ENCODE assay signal across 10 cellular contexts in genomic region chr11:68273056-68273738, GRCh38. TPM values are rescaled to one million over a fixed set of nuclear protein-coding genes. Genes with fewer than 3 reads are reported as not detected.
DNase-seq lines count a peak whose midpoint lies in the region; ATAC-seq, FAIRE-seq and TF ChIP-seq lines count a peak whose summit lies in the region.
"Had no signal": no experiment of that assay in that cellular context is flagged by ENCODE, and none has a peak within 500 bp of the region (broad histone marks: within the 10 kb centered on the region; RNA-seq: fewer than 3 reads in every experiment).

No MANE protein-coding gene starts in this region.

- H3K4me2 ChIP-seq in HepG2 (ENCODE audit: low read depth, low read length), result peak overlapping the region; percentile 84

- peak overlapping the region; percentile 84 to 98 (median 95) for H3K4me3 Mint-ChIP-seq in T-cell

- TF ChIP-seq CTCF in right atrium auricular region (IDR thresholded peaks at IDR 0.05), result no peak
- no peak for TF ChIP-seq CTCF in HepG2 (CRISPR knock-in tag; IDR thresholded peaks at IDR 0.05)

- CTCF ChIA-PET in T-cell (lab: Charles Lee), result no interaction called here
- CTCF ChIA-PET in HepG2 (lab: Yijun Ruan, JAX; ENCODE audit: low intra/inter-chr PET ratio, low total read pairs), result no interaction called here

- DNase-seq in right atrium auricular region (ENCODE audit: low spot score) (no peak), Right ventricle myocardium inferior (ENCODE audit: missing footprints) (no peak), T-cell (no peak), HepG2 (ENCODE audit: low spot score) (no peak), HuH-7.5 (ENCODE audit: low spot score) (no peak), pons (ENCODE audit: low spot score) (no peak), erythroblast (lab: John Stamatoyannopoulos, UW) (no peak)
- DNase-seq: aorta, NCI-H187 had no signal

- no peaks in the 10 kb centered on the region for H3K36me3 Mint-ChIP-seq in T-cell

- H3K36me3 ChIP-seq in right atrium auricular region (no peaks in the 10 kb centered on the region), HepG2 (replicated peaks in 1 of 2; ENCODE audit: control insufficient read depth in 1 of 2, insufficient read depth in 2 of 2, low read length in 2 of 2) (peaks cover 0 to 11% of the 10 kb centered on the region in 2 experiments; a peak in 2 of 5 replicates)

- H3K27me3 Mint-ChIP-seq in T-cell, result no peaks in the 10 kb centered on the region

- TF ChIP-seq EP300 in HepG2 (IDR thresholded peaks at IDR 0.05; ENCODE audit: low read depth in 2 of 2, low read length in 2 of 2) (no peak), HepG2 (CRISPR knock-in tag; IDR thresholded peaks at IDR 0.05; ENCODE audit: borderline replicate concordance) (no peak)

- BruUV-seq in HepG2 (replicated peaks; lab: Mats Ljungman, UMichigan), result no TSS peak

- intact Hi-C loops in Right ventricle myocardium inferior (cut with DNase I), result loop anchor here (2.0 to 5.0 kb wide), 2 partner anchors 24 to 109 kb away; no protein-coding TSS in a partner anchor
- intact Hi-C loops in HepG2 (cut with micrococcal nuclease; ENCODE audit: unreplicated experiment), result no loop called here

- peaks cover 29 to 39% (median 39%) of the 10 kb centered on the region in 3 donors for H3K4me1 Mint-ChIP-seq in T-cell

- no peak overlapping the region for H3K27ac Mint-ChIP-seq in T-cell

- POLR2A ChIA-PET in T-cell (lab: Charles Lee) (interaction anchor here in 1 of 2 donors (0.6 kb wide), 1 partner anchor 15 kb away, joined by 3 read pairs; no protein-coding TSS in a partner anchor), HepG2 (lab: Yijun Ruan, JAX) (interaction anchor here (1.4 to 6.4 kb wide), 8 partner anchors 15 to 187 kb away, joined by 3 to 220 read pairs (median 10); partner anchors contain the start of gene PPP6R3)

- H3K27me3 ChIP-seq in right atrium auricular region, result no peaks in the 10 kb centered on the region
- H3K27me3 ChIP-seq in HepG2 (ENCODE audit: control insufficient read depth in 1 of 2, insufficient read depth in 2 of 2, low read length in 2 of 2), result no peaks in the 10 kb centered on the region; a peak in 1 of 5 replicates

- H3K4me1 ChIP-seq in right atrium auricular region (peaks cover 0 to 31% of the 10 kb centered on the region in 2 donors), HepG2 (ENCODE audit: insufficient read depth, low read length) (peaks cover 66% of the 10 kb centered on the region)

- H3K9me3 ChIP-seq in right atrium auricular region (no peaks in the 10 kb centered on the region), HepG2 (ENCODE audit: low read length) (no peaks in the 10 kb centered on the region)

- no peaks in the 10 kb centered on the region for H3K9me3 Mint-ChIP-seq in T-cell

- H3K27ac ChIP-seq in right atrium auricular region (peak overlapping the region; percentile 95 to 97), HepG2 (ENCODE audit: extremely low read length, insufficient read depth, low read length) (no peak overlapping the region)

- H3K4me3 ChIP-seq in right atrium auricular region (no peak overlapping the region), HepG2 (replicated peaks in 1 of 3; ENCODE audit: insufficient read depth in 1 of 3, low read depth in 2 of 3, low read length in 3 of 3) (peak overlapping the region in 2 of 3 experiments; percentile 6 to 98; a peak in 2 of 6 replicates)

- peaks cover 5% of the 10 kb centered on the region; the same call in 1 of the 2 replicates for H4K20me1 ChIP-seq in HepG2 (ENCODE audit: insufficient read depth, low read length)

- in situ Hi-C loops in HepG2 (cut with HindIII; ENCODE audit: extremely low pct_ligation_motif_present, low pct_unique_long_range_greater_than_20kb), result no loop called here

- TF ChIP-seq POLR2A in HepG2 (IDR thresholded peaks at IDR 0.05; ENCODE audit: insufficient read depth in 1 of 2, low read depth in 2 of 2, low read length in 2 of 2) (no peak), erythroblast (IDR thresholded peaks at IDR 0.05; ENCODE audit: low read length) (no peak)

- peak overlapping the region; percentile 96; the same call in 1 of the 2 replicates for H3K9ac ChIP-seq in HepG2 (ENCODE audit: insufficient read depth, low read depth, low read length)

- no peak overlapping the region for H2AFZ ChIP-seq in HepG2 (ENCODE audit: low read length)

- no peak for FAIRE-seq in HepG2 (lab: Jason Lieb, UNC)

- peaks cover 37% of the 10 kb centered on the region for H3K79me2 ChIP-seq in HepG2 (ENCODE audit: insufficient read depth, low read length)

- WGBS in HepG2 (ENCODE audit: low lambda C conversion rate), result 96% methylated on average over 20 of the region's 20 CpGs

- no peak for TF ChIP-seq RAD21 in HepG2 (CRISPR knock-in tag; IDR thresholded peaks at IDR 0.05)

- ATAC-seq in Right ventricle myocardium inferior (no peak), T-cell (replicated peaks in 1 of 4) (no peak), HepG2 (no peak), GM19455 (IDR thresholded peaks at IDR 0.05; ENCODE audit: unreplicated experiment) (no peak)

TF ChIP-seq in HepG2, 621 proteins besides CTCF, POLR2A, EP300 and RAD21 (continues in another document):
- TF ChIP-seq MEIS1 (CRISPR knock-in tag; IDR thresholded peaks at IDR 0.05; ENCODE audit: borderline replicate concordance), result no peak
- no peak for TF ChIP-seq SUZ12 (IDR thresholded peaks at IDR 0.05; ENCODE audit: low read depth, low read length)
- 0 out of 2 replicates have a peak, but pooled peaks have one; percentile 29 for TF ChIP-seq HDAC1 (CRISPR knock-in tag; IDR thresholded peaks at IDR 0.05)

RNA-seq across cellular contexts. Expression of gene C11orf24, which starts 1.4 kb away (rescaled TPM):
- total RNA-seq in right atrium auricular region (10 to 100 TPM; 20.4 to 21.3 TPM), Right ventricle myocardium inferior (29.4 TPM), T-cell (10 to 100 TPM in 4 of 5 donors, 1 to 10 TPM in 1; 9.5 to 25.3 (median 21.4) TPM), HepG2 (2016; rRNA removed; fragmentation: Illumina TruSeq; extraction: Trizol) (50.8 and 55.5 TPM in 2 replicates)
- 110 and 141 TPM in 2 replicates for total RNA-seq in HepG2 (2016; cell fraction: cytosol; rRNA removed; fragmentation: Illumina TruSeq; extraction: Trizol; ENCODE audit: low read depth)
- 53.9 and 57.2 TPM in 2 replicates for total RNA-seq in HepG2 (2016; cell fraction: insoluble cytoplasmic fraction; rRNA removed; fragmentation: Illumina TruSeq; extraction: Trizol)
- total RNA-seq in HepG2 (2016; cell fraction: membrane; rRNA removed; fragmentation: Illumina TruSeq; extraction: Trizol), result 100.0 and 131 TPM in 2 replicates
- 32.7 and 33.6 TPM in 2 replicates for total RNA-seq in HepG2 (2016; cell fraction: nucleus; rRNA removed; fragmentation: Illumina TruSeq; extraction: Trizol)
- polyA plus RNA-seq in HepG2 (2011; rRNA removed), result 52.9 and 62.4 TPM in 2 replicates
- polyA plus RNA-seq in HepG2 (2011; cell fraction: cytosol; rRNA removed), result 58.4 and 70.2 TPM in 2 replicates
- 58.8 and 59.2 TPM in 2 replicates for polyA plus RNA-seq in HepG2 (2011; cell fraction: nucleus; rRNA removed)
- polyA plus RNA-seq in HepG2 (2012), result 50.8 and 63.8 TPM in 2 replicates
- 122 and 158 TPM in 2 replicates for polyA plus RNA-seq in HepG2 (2016; cell fraction: cytosol; fragmentation: Illumina TruSeq; extraction: Trizol; ENCODE audit: low read depth)
- polyA plus RNA-seq in HepG2 (2016; cell fraction: insoluble cytoplasmic fraction; fragmentation: Illumina TruSeq; extraction: Trizol; ENCODE audit: low read depth), result 61.2 and 70.0 TPM in 2 replicates
- 97.9 and 125 TPM in 2 replicates for polyA plus RNA-seq in HepG2 (2016; cell fraction: membrane; fragmentation: Illumina TruSeq; extraction: Trizol; ENCODE audit: low read depth)
- polyA plus RNA-seq in HepG2 (2016; cell fraction: nucleus; fragmentation: Illumina TruSeq; extraction: Trizol; ENCODE audit: insufficient read depth, low read depth), result 71.8 and 76.2 TPM in 2 replicates
- 53.9 and 60.5 TPM in 2 replicates for polyA minus RNA-seq in HepG2 (2011; rRNA and poly(A)+ RNA removed; ENCODE audit: low replicate concordance)
- polyA minus RNA-seq in HepG2 (2011; cell fraction: cytosol; rRNA and poly(A)+ RNA removed), result 26.4 and 31.4 TPM in 2 replicates
- polyA minus RNA-seq in HepG2 (2011; cell fraction: nucleus; rRNA and poly(A)+ RNA removed), result 19.3 and 23.5 TPM in 2 replicates

RNA-seq across cellular contexts. Expression of gene LRP5, which starts 39.2 kb away (rescaled TPM):
- total RNA-seq in right atrium auricular region, result 10 to 100 TPM; 34.6 to 60.9 TPM
- total RNA-seq in Right ventricle myocardium inferior, result 61.6 TPM
- 10 to 100 TPM in 1 of 5 donors, 1 to 10 TPM in 4; 1.8 to 11.3 (median 7.0) TPM for total RNA-seq in T-cell
- 23.6 and 40.4 TPM in 2 replicates for total RNA-seq in HepG2 (2016; rRNA removed; fragmentation: Illumina TruSeq; extraction: Trizol)
- 19.7 and 22.6 TPM in 2 replicates for total RNA-seq in HepG2 (2016; cell fraction: cytosol; rRNA removed; fragmentation: Illumina TruSeq; extraction: Trizol; ENCODE audit: low read depth)
- total RNA-seq in HepG2 (2016; cell fraction: insoluble cytoplasmic fraction; rRNA removed; fragmentation: Illumina TruSeq; extraction: Trizol), result 17.6 and 41.1 TPM in 2 replicates
- total RNA-seq in HepG2 (2016; cell fraction: membrane; rRNA removed; fragmentation: Illumina TruSeq; extraction: Trizol), result 27.9 and 29.7 TPM in 2 replicates
- total RNA-seq in HepG2 (2016; cell fraction: nucleus; rRNA removed; fragmentation: Illumina TruSeq; extraction: Trizol), result 50.9 and 60.6 TPM in 2 replicates
- polyA plus RNA-seq in HepG2 (2011; rRNA removed), result 64.0 and 83.4 TPM in 2 replicates
- 37.9 and 59.3 TPM in 2 replicates for polyA plus RNA-seq in HepG2 (2011; cell fraction: cytosol; rRNA removed)
- 131 and 158 TPM in 2 replicates for polyA plus RNA-seq in HepG2 (2011; cell fraction: nucleus; rRNA removed)
- 80.7 and 119 TPM in 2 replicates for polyA plus RNA-seq in HepG2 (2012)
- 10.8 and 12.1 TPM in 2 replicates for polyA plus RNA-seq in HepG2 (2016; cell fraction: cytosol; fragmentation: Illumina TruSeq; extraction: Trizol; ENCODE audit: low read depth)
- polyA plus RNA-seq in HepG2 (2016; cell fraction: insoluble cytoplasmic fraction; fragmentation: Illumina TruSeq; extraction: Trizol; ENCODE audit: low read depth), result 25.6 and 36.8 TPM in 2 replicates
- polyA plus RNA-seq in HepG2 (2016; cell fraction: membrane; fragmentation: Illumina TruSeq; extraction: Trizol; ENCODE audit: low read depth), result 20.7 and 25.9 TPM in 2 replicates
- 130 and 133 TPM in 2 replicates for polyA plus RNA-seq in HepG2 (2016; cell fraction: nucleus; fragmentation: Illumina TruSeq; extraction: Trizol; ENCODE audit: insufficient read depth, low read depth)
- polyA minus RNA-seq in HepG2 (2011; rRNA and poly(A)+ RNA removed; ENCODE audit: low replicate concordance), result 49.7 and 219 TPM in 2 replicates
- polyA minus RNA-seq in HepG2 (2011; cell fraction: cytosol; rRNA and poly(A)+ RNA removed), result 75.4 and 75.5 TPM in 2 replicates
- polyA minus RNA-seq in HepG2 (2011; cell fraction: nucleus; rRNA and poly(A)+ RNA removed), result 58.3 and 59.0 TPM in 2 replicates

Comparison
In these comparisons a context has a peak if more than half of its experiments do, and no peak if none do; other contexts are left out.
1. H3K4me3 ChIP-seq: peak in HepG2 (2 of 3); none in right atrium auricular region (0 of 2).